ENCODE assay signal across 1 cellular context in genomic region chr4:151744614-151745013, GRCh38.
A peak's percentile ranks its signal among the peaks of the same experiment; 100 is the strongest.
TF ChIP-seq lines count a peak whose summit lies in the region.

No MANE protein-coding gene starts in this region.

TF ChIP-seq in HEK293, 187 proteins besides CTCF, POLR2A, EP300 and RAD21 (continued from another document and continues in another):
- TF ChIP-seq PRDM4 (tag by site-specific recombination; IDR thresholded peaks at IDR 0.05) (no peak), ZSCAN16 (tag by site-specific recombination; IDR thresholded peaks at IDR 0.05) (no peak), ZNF335 (tag by site-specific recombination; conservative IDR thresholded peaks at IDR 0.05) (no peak), SETDB1 (IDR thresholded peaks at IDR 0.05; ENCODE audit: insufficient read length, low read length) (no peak), KLF1 (tag by site-specific recombination; IDR thresholded peaks at IDR 0.05) (no peak), SCRT1 (tag by site-specific recombination; IDR thresholded peaks at IDR 0.05; ENCODE audit: borderline replicate concordance) (no peak), ZNF76 (tag by site-specific recombination; IDR thresholded peaks at IDR 0.05; ENCODE audit: borderline replicate concordance, low read depth) (no peak), ZNF239 (tag by site-specific recombination; IDR thresholded peaks at IDR 0.05) (no peak), ZNF146 (tag by site-specific recombination; IDR thresholded peaks at IDR 0.05) (no peak), ZBTB21 (tag by site-specific recombination; IDR thresholded peaks at IDR 0.05) (peak; percentile 85), ZNF514 (tag by site-specific recombination; IDR thresholded peaks at IDR 0.05) (no peak), ZNF274 (IDR thresholded peaks at IDR 0.05; ENCODE audit: low read length) (no peak), ZNF274 (tag by site-specific recombination; IDR thresholded peaks at IDR 0.05; ENCODE audit: borderline replicate concordance) (no peak), HOXD13 (CRISPR knock-in tag; IDR thresholded peaks at IDR 0.05; ENCODE audit: borderline replicate concordance) (no peak), ZNF580 (tag by site-specific recombination; IDR thresholded peaks at IDR 0.05) (no peak), MEIS1 (CRISPR knock-in tag; IDR thresholded peaks at IDR 0.05; ENCODE audit: borderline replicate concordance) (no peak), ZNF148 (tag by site-specific recombination; IDR thresholded peaks at IDR 0.05; ENCODE audit: borderline replicate concordance) (no peak), GLI4 (tag by site-specific recombination; IDR thresholded peaks at IDR 0.05) (no peak), ZNF133 (tag by site-specific recombination; IDR thresholded peaks at IDR 0.05) (no peak), ZNF792 (tag by site-specific recombination; IDR thresholded peaks at IDR 0.05) (no peak), ZSCAN30 (tag by site-specific recombination; IDR thresholded peaks at IDR 0.05) (no peak), ZNF423 (tag by site-specific recombination; IDR thresholded peaks at IDR 0.05) (no peak), KLF16 (tag by site-specific recombination; IDR thresholded peaks at IDR 0.05) (no peak), ZNF600 (tag by site-specific recombination; IDR thresholded peaks at IDR 0.05) (peak; percentile 66; the same call in 1 of the 2 replicates), ZNF513 (tag by site-specific recombination; IDR thresholded peaks at IDR 0.05) (no peak), ZNF18 (tag by site-specific recombination; IDR thresholded peaks at IDR 0.05) (no peak), PRDM1 (tag by site-specific recombination; IDR thresholded peaks at IDR 0.05) (peak; percentile 71), ELK4 (IDR thresholded peaks at IDR 0.05; ENCODE audit: borderline replicate concordance, low read depth, low read length) (no peak), ZNF2 (tag by site-specific recombination; IDR thresholded peaks at IDR 0.05) (no peak), ZNF184 (tag by site-specific recombination; IDR thresholded peaks at IDR 0.05) (0 out of 2 replicates have a peak, but pooled peaks have one; percentile 43), GLIS1 (tag by site-specific recombination; IDR thresholded peaks at IDR 0.05) (peak; percentile 85), ZBTB48 (tag by site-specific recombination; IDR thresholded peaks at IDR 0.05) (no peak), ZNF175 (tag by site-specific recombination; IDR thresholded peaks at IDR 0.05) (no peak), ZNF280D (tag by site-specific recombination; IDR thresholded peaks at IDR 0.05) (no peak), RBAK (tag by site-specific recombination; IDR thresholded peaks at IDR 0.05) (no peak), BCL11A (tag by site-specific recombination; IDR thresholded peaks at IDR 0.05; ENCODE audit: low read depth) (no peak), ZNF48 (tag by site-specific recombination; IDR thresholded peaks at IDR 0.05) (no peak), ZNF544 (tag by site-specific recombination; IDR thresholded peaks at IDR 0.05) (no peak), ZNF341 (tag by site-specific recombination; IDR thresholded peaks at IDR 0.05; ENCODE audit: low read depth) (no peak), KLF17 (tag by site-specific recombination; IDR thresholded peaks at IDR 0.05) (no peak), ZNF670 (tag by site-specific recombination; IDR thresholded peaks at IDR 0.05; ENCODE audit: low read depth) (no peak), SALL2 (tag by site-specific recombination; IDR thresholded peaks at IDR 0.05; ENCODE audit: borderline replicate concordance) (no peak), ZNF501 (tag by site-specific recombination; IDR thresholded peaks at IDR 0.05) (no peak), ZNF114 (tag by site-specific recombination; IDR thresholded peaks at IDR 0.05) (no peak), PRDM10 (tag by site-specific recombination; IDR thresholded peaks at IDR 0.05) (peak; percentile 87), ZNF24 (tag by site-specific recombination; IDR thresholded peaks at IDR 0.05) (peak; percentile 79; the same call in 1 of the 2 replicates), MYNN (tag by site-specific recombination; IDR thresholded peaks at IDR 0.05; ENCODE audit: borderline replicate concordance) (no peak), EGR2 (tag by site-specific recombination; IDR thresholded peaks at IDR 0.05; ENCODE audit: low read depth) (no peak), SP7 (tag by site-specific recombination; IDR thresholded peaks at IDR 0.05) (peak; percentile 73), ZNF354C (tag by site-specific recombination; IDR thresholded peaks at IDR 0.05; ENCODE audit: borderline replicate concordance, low read depth) (no peak), ZNF426 (tag by site-specific recombination; IDR thresholded peaks at IDR 0.05) (no peak), ZNF174 (tag by site-specific recombination; IDR thresholded peaks at IDR 0.05) (no peak), ZNF664 (tag by site-specific recombination; IDR thresholded peaks at IDR 0.05) (no peak), ZXDB (tag by site-specific recombination; IDR thresholded peaks at IDR 0.05) (no peak), ZNF521 (tag by site-specific recombination; IDR thresholded peaks at IDR 0.05) (no peak)
